ENCODE assay signal across 11 cellular contexts in the genomic region with DNA sequence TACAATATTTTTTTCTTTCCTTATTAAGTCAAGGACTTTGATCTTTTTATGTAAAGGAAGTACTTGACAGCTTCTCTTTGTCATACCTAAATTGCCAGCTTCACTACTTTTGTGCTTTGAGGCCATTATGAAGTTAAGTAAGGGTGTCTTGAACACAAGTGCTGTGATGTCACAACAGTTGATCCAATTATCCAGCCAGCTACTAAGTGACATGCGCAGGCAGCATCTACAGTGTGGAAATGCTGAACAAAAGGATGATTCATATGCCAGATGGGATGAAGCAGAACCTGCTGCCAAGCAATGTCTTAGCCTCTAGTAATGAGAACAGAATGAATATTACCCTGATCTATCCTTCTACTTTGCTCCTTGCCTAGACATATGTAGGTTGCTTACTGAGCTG.
DNase-seq lines count a peak whose midpoint lies in the region; ATAC-seq and TF ChIP-seq lines count a peak whose summit lies in the region.
"Had no signal": no experiment of that assay in that cellular context is flagged by ENCODE, and none has a peak within 500 bp of the region (broad histone marks: within the 10 kb centered on the region; RNA-seq: fewer than 3 reads in every experiment).

No MANE protein-coding gene starts in this region.

- no peak overlapping the region for H2AFZ ChIP-seq in IMR-90 (replicated peaks; ENCODE audit: low read length, poor library complexity)
- H2AFZ ChIP-seq: neural progenitor cell had no signal

- no peak overlapping the region for H2BK120ac ChIP-seq in IMR-90 (ENCODE audit: low read depth, low read length)

- H3K9me1 ChIP-seq in IMR-90 (ENCODE audit: insufficient read depth, low read length) = no peaks in the 10 kb centered on the region

- TF ChIP-seq POLR2A in IMR-90 (IDR thresholded peaks at IDR 0.05; ENCODE audit: low read depth, low read length) (no peak), tibial nerve (IDR thresholded peaks at IDR 0.05) (no peak)

- H3K14ac ChIP-seq in IMR-90 (replicated peaks; ENCODE audit: low read depth, low read length) = no peak overlapping the region

- H3K4me1 ChIP-seq in IMR-90 (ENCODE audit: control insufficient read depth, insufficient read depth, low read length) (no peaks in the 10 kb centered on the region), tibial nerve (no peaks in the 10 kb centered on the region)
- H3K4me1 ChIP-seq: neural progenitor cell had no signal

- H2BK20ac ChIP-seq in IMR-90 (ENCODE audit: low read depth, low read length) = no peak overlapping the region

- no peak overlapping the region for H3K56ac ChIP-seq in IMR-90 (ENCODE audit: extremely low read depth, insufficient read depth, low read length)

- no peak overlapping the region for H2AK5ac ChIP-seq in IMR-90 (ENCODE audit: low read depth, low read length)

- ATAC-seq in IMR-90 (ENCODE audit: low read depth) = peak; percentile 76
- ATAC-seq: activated naive CD4-positive, alpha-beta T cell treated with anti-CD3 and anti-CD28 coated beads, Interleukin-2, amount 50 U/mL, for 72 hours had no signal

- no peak overlapping the region for H3K4me2 ChIP-seq in IMR-90 (ENCODE audit: low read depth, low read length)
- H3K4me2 ChIP-seq: neural progenitor cell had no signal

- H2AK9ac ChIP-seq in IMR-90 (replicated peaks; ENCODE audit: low read depth, low read length, poor library complexity) = no peak overlapping the region

- no TSS peak for BruUV-seq in IMR-90 (replicated peaks; lab: Mats Ljungman, UMichigan)

- POLR2A ChIA-PET in AG04449 (lab: Yijun Ruan, JAX) (no interaction called here), IMR-90 (lab: Charles Lee; ENCODE audit: unreplicated experiment) (no interaction called here)

- dilution Hi-C loops in IMR-90 (cut with HindIII; ENCODE audit: low sequenced_read_pairs, unreplicated experiment) = no loop called here

- CTCF ChIA-PET in AG04449 (lab: Yijun Ruan, JAX) (interaction anchor here (0.5 to 2.0 kb wide), 7 partner anchors 9 to 308 kb away, joined by 3 to 6 read pairs (median 3); no protein-coding TSS in a partner anchor), IMR-90 (lab: Yijun Ruan, JAX) (interaction anchor here (1.1 kb wide), 2 partner anchors 27 to 155 kb away, joined by 3 read pairs; no protein-coding TSS in a partner anchor)

- H4K20me1 ChIP-seq in IMR-90 (ENCODE audit: insufficient read depth, low read length) = no peaks in the 10 kb centered on the region

- intact Hi-C loops in IMR-90 (cut with micrococcal nuclease) = no loop called here

- H2BK15ac ChIP-seq in IMR-90 (ENCODE audit: low read depth, low read length) = no peak overlapping the region

- H3K18ac ChIP-seq in IMR-90 (ENCODE audit: low read depth, low read length) = no peak overlapping the region

- no peak overlapping the region for H4K8ac ChIP-seq in IMR-90 (ENCODE audit: low read depth in 2 of 2, low read length in 2 of 2)

- no peak for TF ChIP-seq RAD21 in IMR-90 (IDR thresholded peaks at IDR 0.05; ENCODE audit: low read length)

- no peak overlapping the region for H4K91ac ChIP-seq in IMR-90 (ENCODE audit: insufficient read depth, low read depth, low read length)

- in situ Hi-C loops in IMR-90 (cut with MboI; ENCODE audit: low sequenced_read_pairs) (no loop called here), GM13976 (cut with MboI; ENCODE audit: low sequenced_read_pairs, unreplicated experiment) (no loop called here)

- no peak overlapping the region for H2BK5ac ChIP-seq in IMR-90 (ENCODE audit: low read depth, low read length, poor library complexity, severe bottlenecking)

- H3K4me3 ChIP-seq in AG04449 (ENCODE audit: low read depth, low read length) = no peak overlapping the region
- H3K4me3 ChIP-seq in IMR-90 (ENCODE audit: insufficient read depth, low read depth, low read length) = no peak overlapping the region
- no peak overlapping the region for H3K4me3 ChIP-seq in tibial nerve
- H3K4me3 ChIP-seq: neural progenitor cell had no signal

- no peak overlapping the region for H3K9ac ChIP-seq in IMR-90 (ENCODE audit: low read depth, low read length)
- H3K9ac ChIP-seq: neural progenitor cell had no signal

- no peak for TF ChIP-seq EP300 in tibial nerve (IDR thresholded peaks at IDR 0.05)

- no peak overlapping the region for H3K4ac ChIP-seq in IMR-90 (ENCODE audit: low read depth, low read length)

- peak; percentile 59 for DNase-seq in AG04449 (ENCODE audit: low read depth, low spot score)
- DNase-seq in IMR-90 = peak; percentile 92
- peak; percentile 59 for DNase-seq in astrocyte of the hippocampus (ENCODE audit: low read depth, low spot score)
- peak; percentile 75 for DNase-seq in inferior parietal cortex (ENCODE audit: extremely low spot score)
- DNase-seq in NK-92 treated with Interleukin-12 subunit alpha and Interleukin-12 subunit beta, amount 100 ng/mL, for 24 hours (lab: John Stamatoyannopoulos, UW) = no peak
- DNase-seq in GM13976 (ENCODE audit: low spot score) = no peak
- no peak for DNase-seq in activated effector memory CD4-positive, alpha-beta T cell treated with anti-CD3 and anti-CD28 coated beads, Interleukin-2, amount 50 U/mL, for 16 hours
- DNase-seq in tibial nerve (ENCODE audit: low spot score in 2 of 2) = no peak
- DNase-seq: activated CD4-positive, CD25-positive, alpha-beta regulatory T cell had no signal

- no CpG with 5 or more reads among the region's 1 CpG for WGBS in IMR-90 (ENCODE audit: extremely low coverage in 2 of 2, insufficient read length in 1 of 2), 2 experiments
- 30 to 56% methylated on average over 1 of the region's 1 CpG for WGBS in tibial nerve, 2 donors

- no peaks in the 10 kb centered on the region for H3K27me3 ChIP-seq in IMR-90 (ENCODE audit: control insufficient read depth, insufficient read depth, low read length)
- H3K27me3 ChIP-seq in tibial nerve = no peaks in the 10 kb centered on the region
- H3K27me3 ChIP-seq: neural progenitor cell had no signal

- no peak for TF ChIP-seq CTCF in AG04449 (IDR thresholded peaks at IDR 0.05; ENCODE audit: insufficient read depth, low read length, missing control alignments)
- no peak for TF ChIP-seq CTCF in IMR-90 (conservative IDR thresholded peaks at IDR 0.05; ENCODE audit: low read depth, low read length)
- TF ChIP-seq CTCF in GM13976 (IDR thresholded peaks at IDR 0.05; ENCODE audit: borderline replicate concordance, control extremely low read depth, extremely low read depth, insufficient read depth, missing control alignments) = no peak
- no peak for TF ChIP-seq CTCF in tibial nerve (IDR thresholded peaks at IDR 0.05)

- H3K27ac ChIP-seq in IMR-90 (ENCODE audit: insufficient read depth, low read length) = no peak overlapping the region
- H3K27ac ChIP-seq in tibial nerve = no peak overlapping the region
- H3K27ac ChIP-seq: neural progenitor cell had no signal

- H3K36me3 ChIP-seq in IMR-90 (ENCODE audit: control insufficient read depth, insufficient read depth, low read length) = no peaks in the 10 kb centered on the region
- no peaks in the 10 kb centered on the region for H3K36me3 ChIP-seq in tibial nerve
- H3K36me3 ChIP-seq: neural progenitor cell had no signal

- H4K5ac ChIP-seq in IMR-90 (ENCODE audit: low read depth, low read length) = no peak overlapping the region

- no peaks in the 10 kb centered on the region for H3K79me1 ChIP-seq in IMR-90 (ENCODE audit: low read depth in 1 of 2, low read length in 2 of 2)

- no peak overlapping the region for H3K23ac ChIP-seq in IMR-90 (ENCODE audit: low read depth, low read length)

- H3K9me3 ChIP-seq in IMR-90 (ENCODE audit: control insufficient read depth, insufficient read depth, low read length) = no peaks in the 10 kb centered on the region
- no peaks in the 10 kb centered on the region for H3K9me3 ChIP-seq in tibial nerve

TF ChIP-seq in IMR-90, 13 proteins besides CTCF, POLR2A, EP300 and RAD21:
- TF ChIP-seq CEBPB (IDR thresholded peaks at IDR 0.05; ENCODE audit: low read depth, low read length) = peak; percentile 77
- TF ChIP-seq, protein P1, sequence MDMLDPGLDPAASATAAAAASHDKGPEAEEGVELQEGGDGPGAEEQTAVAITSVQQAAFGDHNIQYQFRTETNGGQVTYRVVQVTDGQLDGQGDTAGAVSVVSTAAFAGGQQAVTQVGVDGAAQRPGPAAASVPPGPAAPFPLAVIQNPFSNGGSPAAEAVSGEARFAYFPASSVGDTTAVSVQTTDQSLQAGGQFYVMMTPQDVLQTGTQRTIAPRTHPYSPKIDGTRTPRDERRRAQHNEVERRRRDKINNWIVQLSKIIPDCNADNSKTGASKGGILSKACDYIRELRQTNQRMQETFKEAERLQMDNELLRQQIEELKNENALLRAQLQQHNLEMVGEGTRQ (IDR thresholded peaks at IDR 0.05; ENCODE audit: low read depth, low read length) = no peak
- TF ChIP-seq MAZ (IDR thresholded peaks at IDR 0.05; ENCODE audit: borderline replicate concordance, low read depth, low read length) = no peak
TF ChIP-seq in IMR-90: peak in this region for 1.

Comparison
In these comparisons a context has a peak if more than half of its experiments do, and no peak if none do; other contexts are left out.
1. DNase-seq: peak in AG04449 (single experiment), IMR-90 (single experiment), astrocyte of the hippocampus (single experiment) and inferior parietal cortex (single experiment); none in NK-92 treated with Interleukin-12 subunit alpha and Interleukin-12 subunit beta, amount 100 ng/mL, for 24 hours (single experiment), GM13976 (single experiment), activated effector memory CD4-positive, alpha-beta T cell treated with anti-CD3 and anti-CD28 coated beads, Interleukin-2, amount 50 U/mL, for 16 hours (single experiment) and tibial nerve (0 of 2).